ENCODE assay signal across 22 cellular contexts in genomic region chr11:91664521-91664920, GRCh38.
DNase-seq lines count a peak whose midpoint lies in the region; ATAC-seq and TF ChIP-seq lines count a peak whose summit lies in the region.
"Had no signal": no experiment of that assay in that cellular context is flagged by ENCODE, and none has a peak within 500 bp of the region (broad histone marks: within the 10 kb centered on the region; RNA-seq: fewer than 3 reads in every experiment).

No MANE protein-coding gene starts in this region.

- H3K4me3 Mint-ChIP-seq in GM23338: no peak overlapping the region
- H3K4me3 Mint-ChIP-seq: activated CD8-positive, alpha-beta T cell treated with anti-CD3 and anti-CD28 coated beads, Interleukin-2, amount 10 ng/mL, durations not matched to agents 7 days and 5 days; CD4-positive, alpha-beta memory T cell; stimulated activated naive B cell treated with anti-CD40 and anti-IgM and Interleukin-4, amounts not matched to agents 10 μg/mL and 1 μg/mL and 100 μg/mL, for 72 hours had no signal

- ATAC-seq in GM23338: peak; percentile 47
- ATAC-seq: activated CD4-positive, CD25-positive, alpha-beta regulatory T cell treated with anti-CD3 and anti-CD28 coated beads, Interleukin-2, amount 50 U/mL, for 24 hours; activated CD8-positive, alpha-beta T cell treated with anti-CD3 and anti-CD28 coated beads, Interleukin-2, amount 10 ng/mL, durations not matched to agents 7 days and 5 days; stimulated activated naive B cell treated with anti-CD40 and anti-IgM and Interleukin-4, amounts not matched to agents 10 μg/mL and 1 μg/mL and 100 μg/mL, for 72 hours had no signal

- no peaks in the 10 kb centered on the region for H3K9me3 Mint-ChIP-seq in GM23338

- H3K27ac Mint-ChIP-seq in GM23338: peak overlapping the region; percentile 86
- H3K27ac Mint-ChIP-seq: activated CD8-positive, alpha-beta T cell treated with anti-CD3 and anti-CD28 coated beads, Interleukin-2, amount 10 ng/mL, durations not matched to agents 7 days and 5 days; CD4-positive, alpha-beta memory T cell; stimulated activated naive B cell treated with anti-CD40 and anti-IgM and Interleukin-4, amounts not matched to agents 10 μg/mL and 1 μg/mL and 100 μg/mL, for 72 hours had no signal

- in situ Hi-C loops in GM13977 (cut with MboI; ENCODE audit: low pct_unique_long_range_greater_than_20kb, low sequenced_read_pairs, unreplicated experiment): no loop called here

- no peak for TF ChIP-seq POLR2A in prostate gland (IDR thresholded peaks at IDR 0.05)

- H3K4me2 ChIP-seq in GM23338: no peak overlapping the region
- H3K4me2 ChIP-seq: smooth muscle cell had no signal

- H3K4me3 ChIP-seq in GM23338: no peak overlapping the region
- H3K4me3 ChIP-seq in prostate gland: no peak overlapping the region
- H3K4me3 ChIP-seq: smooth muscle cell, testis, vagina had no signal

- H3K27ac ChIP-seq in GM23338 (ENCODE audit: low read depth) (no peak overlapping the region), prostate gland (no peak overlapping the region)
- H3K27ac ChIP-seq: testis, vagina had no signal

- H3K4me1 Mint-ChIP-seq in GM23338: peaks cover 6% of the 10 kb centered on the region; the same call in 1 of the 3 replicates
- H3K4me1 Mint-ChIP-seq: CD4-positive, alpha-beta memory T cell; stimulated activated naive B cell treated with anti-CD40 and anti-IgM and Interleukin-4, amounts not matched to agents 10 μg/mL and 1 μg/mL and 100 μg/mL, for 72 hours had no signal

- H3K36me3 Mint-ChIP-seq in GM23338 (ENCODE audit: low read depth): no peaks in the 10 kb centered on the region
- H3K36me3 Mint-ChIP-seq: CD4-positive, alpha-beta memory T cell; stimulated activated naive B cell treated with anti-CD40 and anti-IgM and Interleukin-4, amounts not matched to agents 10 μg/mL and 1 μg/mL and 100 μg/mL, for 72 hours had no signal

- 0 out of 2 replicates have a peak, but pooled peaks cover 6% of the 10 kb centered on the region for H3K4me1 ChIP-seq in GM23338 (ENCODE audit: insufficient read depth)
- H3K4me1 ChIP-seq in prostate gland (replicated peaks): no peaks in the 10 kb centered on the region
- H3K4me1 ChIP-seq: testis, vagina had no signal

- TF ChIP-seq CTCF in GM23338 (conservative IDR thresholded peaks at IDR 0.05; ENCODE audit: low read depth in 2 of 2): no peak
- TF ChIP-seq CTCF in GM13977 (IDR thresholded peaks at IDR 0.05; ENCODE audit: extremely low read depth, insufficient read depth, missing control alignments): no peak
- no peak for TF ChIP-seq CTCF in prostate gland (IDR thresholded peaks at IDR 0.05)

- WGBS in prostate gland: 87% methylated on average over 3 of the region's 3 CpGs

- no peaks in the 10 kb centered on the region for H3K79me2 ChIP-seq in GM23338 (replicated peaks; ENCODE audit: insufficient read depth)

- no peaks in the 10 kb centered on the region for H4K20me1 ChIP-seq in GM23338 (replicated peaks; ENCODE audit: insufficient read depth)

- H3K9me2 ChIP-seq in GM23338 (ENCODE audit: insufficient read depth): no peaks in the 10 kb centered on the region; the same call in 1 of the 2 replicates

- no peaks in the 10 kb centered on the region for H3F3A ChIP-seq in GM23338 (replicated peaks; ENCODE audit: low read depth)

- H3K9me3 ChIP-seq in prostate gland: no peaks in the 10 kb centered on the region
- H3K9me3 ChIP-seq: vagina had no signal

- H3K36me3 ChIP-seq in GM23338 (ENCODE audit: insufficient read depth) (no peaks in the 10 kb centered on the region), prostate gland (no peaks in the 10 kb centered on the region)
- H3K36me3 ChIP-seq: vagina had no signal

- DNase-seq in COR-L47 (lab: John Stamatoyannopoulos, UW) (peak; percentile 73), GM23338 (ENCODE audit: low spot score) (peak; percentile 1), NCI-H748 (lab: John Stamatoyannopoulos, UW; ENCODE audit: unreplicated experiment) (peak; percentile 90), glomerular visceral epithelial cell (ENCODE audit: extremely low spot score) (peak; percentile 23), GM13977 (ENCODE audit: low spot score) (no peak), prostate gland (ENCODE audit: low spot score) (no peak)
- DNase-seq in activated naive CD4-positive, alpha-beta T cell (lab: John Stamatoyannopoulos, UW): no peak
- DNase-seq: activated CD8-positive, alpha-beta T cell treated with anti-CD3 and anti-CD28 coated beads, Interleukin-2, amount 10 ng/mL, durations not matched to agents 7 days and 5 days; activated gamma-delta T cell treated with Interleukin-2 at 50 U/mL for 16 hours; activated T-cell treated with anti-CD3 and anti-CD28 coated beads, Interleukin-2, amount 50 U/mL, for 1 hour; CD4-positive, alpha-beta memory T cell; kidney glomerular epithelial cell; NCI-H1694 treated with DMSO at 0.1 percent for 48 hours; occipital lobe; Right ventricle myocardium superior; stimulated activated CD4-positive, alpha-beta T cell treated with anti-CD3 and anti-CD28 coated beads, Interleukin-2, amount 100 ng/mL, for 48 hours; stimulated activated naive B cell treated with anti-CD40 and anti-IgM and Interleukin-4, amounts not matched to agents 10 μg/mL and 1 μg/mL and 100 μg/mL, for 72 hours; T1000; testis had no signal

- H3K27me3 Mint-ChIP-seq in GM23338 (ENCODE audit: insufficient read depth, low read depth, poor library complexity): peaks cover 2% of the 10 kb centered on the region
- H3K27me3 Mint-ChIP-seq: CD4-positive, alpha-beta memory T cell; stimulated activated naive B cell treated with anti-CD40 and anti-IgM and Interleukin-4, amounts not matched to agents 10 μg/mL and 1 μg/mL and 100 μg/mL, for 72 hours had no signal

- no peak overlapping the region; the same call in 1 of the 2 replicates for H2AFZ ChIP-seq in GM23338

- intact Hi-C loops in prostate gland (cut with DNase I): no loop called here

- H3K27me3 ChIP-seq in GM23338 (ENCODE audit: insufficient read depth) (no peaks in the 10 kb centered on the region), prostate gland (replicated peaks; ENCODE audit: insufficient read depth) (no peaks in the 10 kb centered on the region)
- H3K27me3 ChIP-seq: testis, vagina had no signal

TF ChIP-seq in GM23338, 12 proteins besides CTCF, POLR2A, EP300 and RAD21:
- no peak for TF ChIP-seq EZH2 (IDR thresholded peaks at IDR 0.05; ENCODE audit: low read depth, unreplicated experiment)

Comparison
In these comparisons a context has a peak if more than half of its experiments do, and no peak if none do; other contexts are left out.
1. DNase-seq: peak in COR-L47 (single experiment), GM23338 (single experiment), NCI-H748 (single experiment) and glomerular visceral epithelial cell (single experiment); none in activated naive CD4-positive, alpha-beta T cell (0 of 4), GM13977 (single experiment) and prostate gland (single experiment).